33 cellular contexts compared by ENCODE assay signal in the genomic region with DNA sequence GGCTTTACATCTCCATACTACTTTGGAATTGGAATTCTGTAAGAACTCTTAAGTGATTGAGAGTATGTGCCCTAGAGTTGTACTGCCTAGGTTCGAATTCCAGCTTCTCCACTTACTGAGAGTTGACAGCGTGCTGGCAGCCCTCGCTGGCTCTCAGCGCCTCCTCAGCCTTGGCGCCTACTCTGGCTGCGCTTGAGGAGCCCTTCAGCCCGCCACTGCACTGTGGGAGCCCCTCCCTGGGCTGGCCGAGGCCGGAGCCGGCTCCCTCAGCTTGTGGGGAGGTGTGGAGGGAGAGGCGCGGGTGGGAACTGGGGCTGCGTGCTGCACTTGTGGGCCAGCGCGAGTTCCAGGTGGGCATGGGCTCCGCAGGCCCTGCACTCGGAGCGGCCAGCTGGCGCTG.
"Had no signal": no experiment of that assay in that cellular context is flagged by ENCODE, and none has a peak within 500 bp of the region (broad histone marks: within the 10 kb centered on the region; RNA-seq: fewer than 3 reads in every experiment).

No MANE protein-coding gene starts in this region.

- FAIRE-seq: astrocyte had no signal

- H3K4me3 ChIP-seq: adrenal gland, body of pancreas, breast epithelium, MG63, SJCRH30, SK-N-MC had no signal

- H3K4me1 ChIP-seq: SJCRH30 had no signal

- H3K27me3 ChIP-seq: adrenal gland, body of pancreas, breast epithelium, MG63, SJCRH30 had no signal

- DNase-seq: activated CD4-positive, alpha-beta memory T cell treated with anti-CD3 and anti-CD28 coated beads, Interleukin-2, amount 10 ng/mL, durations not matched to agents 7 days and 5 days; activated CD4-positive, alpha-beta T cell treated with anti-CD3 and anti-CD28 coated beads for 1 hour; activated CD4-positive, alpha-beta T cell treated with anti-CD3 and anti-CD28 coated beads for 48 hours; activated CD4-positive, CD25-positive, alpha-beta regulatory T cell; activated CD8-positive, alpha-beta memory T cell treated with anti-CD3 and anti-CD28 coated beads for 24 hours; activated CD8-positive, alpha-beta memory T cell treated with anti-CD3 and anti-CD28 coated beads, Interleukin-2, amount 10 ng/mL, durations not matched to agents 7 days and 5 days; activated CD8-positive, alpha-beta memory T cell treated with anti-CD3 and anti-CD28 coated beads, Interleukin-2, amount 50 U/mL, for 48 hours; activated effector memory CD4-positive, alpha-beta T cell treated with Interleukin-2 at 50 U/mL for 16 hours; activated naive CD4-positive, alpha-beta T cell treated with anti-CD3 and anti-CD28 coated beads for 36 hours; activated T-cell treated with anti-CD3 and anti-CD28 coated beads, Interleukin-2, amount 50 U/mL, for 48 hours; adrenal gland; body of pancreas; Kasumi-1; KG1; MG63; NCI-H1048; NCI-H1436 treated with DMSO at 0.1 percent for 48 hours; NCI-H1694 treated with DMSO at 0.1 percent for 48 hours; NCI-H2029 treated with DMSO at 0.1 percent for 48 hours; NCI-H2107; NCI-H226; NCI-H446 treated with DMSO at 0.1 percent for 48 hours; NCI-H524; NCI-H69; SHP77; SJCRH30; T1000; WERI-Rb-1 had no signal

- H3K27ac ChIP-seq: adrenal gland, body of pancreas, breast epithelium, SJCRH30, SK-N-MC, WERI-Rb-1 had no signal

- H3K9me3 ChIP-seq: adrenal gland, body of pancreas, breast epithelium, MG63, SJCRH30 had no signal

- ATAC-seq: activated CD8-positive, alpha-beta memory T cell treated with anti-CD3 and anti-CD28 coated beads, Interleukin-2, amount 10 ng/mL, durations not matched to agents 7 days and 5 days; activated naive CD4-positive, alpha-beta T cell treated with anti-CD3 and anti-CD28 coated beads, Interleukin-2, amount 50 U/mL, for 72 hours; body of pancreas; Panc1 had no signal

- H3K36me3 ChIP-seq: adrenal gland, breast epithelium, SJCRH30 had no signal
